ENCODE assay signal across 22 cellular contexts in genomic region chr12:56571131-56571530, GRCh38. TPM values are rescaled to one million over a fixed set of nuclear protein-coding genes. Genes with fewer than 3 reads are reported as not detected.
A peak's percentile ranks its signal among the peaks of the same experiment; 100 is the strongest.
DNase-seq lines count a peak whose midpoint lies in the region; ATAC-seq and TF ChIP-seq lines count a peak whose summit lies in the region.
"Had no signal": no experiment of that assay in that cellular context is flagged by ENCODE, and none has a peak within 500 bp of the region (broad histone marks: within the 10 kb centered on the region; RNA-seq: fewer than 3 reads in every experiment).

No MANE protein-coding gene starts in this region.

- DNase-seq in NCI-H82 (lab: John Stamatoyannopoulos, UW) (peak; percentile 21), NCI-H82 treated with DMSO at 0.1 percent for 48 hours (lab: John Stamatoyannopoulos, UW; ENCODE audit: unreplicated experiment) (no peak), esophagus muscularis mucosa (ENCODE audit: extremely low spot score) (no peak), type B pancreatic cell (ENCODE audit: extremely low spot score, unreplicated experiment) (no peak), Peyer's patch (no peak)
- DNase-seq: 8988T; activated CD8-positive, alpha-beta T cell treated with anti-CD3 and anti-CD28 coated beads, Interleukin-2, amount 10 ng/mL, durations not matched to agents 7 days and 5 days; colonic mucosa; DMS79; erythroblast; hippocampal formation; left cardiac atrium; NCI-H187; NCI-H510A treated with DMSO at 0.1 percent for 48 hours; psoas muscle; T-cell had no signal

- H3K27ac Mint-ChIP-seq in nephron (peak overlapping the region; percentile 98 to 100 (median 98)), type B pancreatic cell (peak overlapping the region; percentile 83)
- no peak overlapping the region for H3K27ac Mint-ChIP-seq in stimulated activated memory B cell treated with anti-CD40 and anti-IgM and Interleukin-4, amounts not matched to agents 10 μg/mL and 1 μg/mL and 100 μg/mL, for 72 hours
- H3K27ac Mint-ChIP-seq: activated CD8-positive, alpha-beta T cell treated with anti-CD3 and anti-CD28 coated beads, Interleukin-2, amount 10 ng/mL, durations not matched to agents 7 days and 5 days; activated T-helper 2 cell treated with anti-CD3 and anti-CD28 coated beads, Interferon-gamma antibody, Interleukin-2, Interleukin-4, amounts not matched to agents 10 μg/mL and 5 μg/mL and 100 μg/mL, durations not matched to agents 14 hours and 24 hours and 36 hours; T-cell had no signal

- peak overlapping the region; percentile 30 to 66 (median 42) for H3K27ac ChIP-seq in esophagus muscularis mucosa (replicated peaks in 1 of 4)
- H3K27ac ChIP-seq in Peyer's patch: peak overlapping the region in 2 of 4 donors; percentile 55 to 68
- H3K27ac ChIP-seq: C4-2B, colonic mucosa, psoas muscle had no signal

- no peak for ATAC-seq in HG02623 (IDR thresholded peaks at IDR 0.05; ENCODE audit: unreplicated experiment)
- no peak for ATAC-seq in stimulated activated memory B cell treated with anti-CD40 and anti-IgM and Interleukin-4, amounts not matched to agents 10 μg/mL and 1 μg/mL and 100 μg/mL, for 72 hours
- ATAC-seq: activated CD8-positive, alpha-beta T cell treated with anti-CD3 and anti-CD28 coated beads, Interleukin-2, amount 10 ng/mL, durations not matched to agents 7 days and 5 days; Panc1; psoas muscle had no signal

- no peak for TF ChIP-seq EP300 in esophagus muscularis mucosa (IDR thresholded peaks at IDR 0.05)

- H3K36me3 ChIP-seq in esophagus muscularis mucosa (peaks cover 22 to 64% (median 54%) of the 10 kb centered on the region in 4 donors), Peyer's patch (peaks cover 0 to 9% (median 0%) of the 10 kb centered on the region in 3 donors)
- H3K36me3 ChIP-seq: colonic mucosa had no signal

- H3K27me3 Mint-ChIP-seq in nephron (ENCODE audit: low read depth) (no peaks in the 10 kb centered on the region), type B pancreatic cell (no peaks in the 10 kb centered on the region)
- H3K27me3 Mint-ChIP-seq in stimulated activated memory B cell treated with anti-CD40 and anti-IgM and Interleukin-4, amounts not matched to agents 10 μg/mL and 1 μg/mL and 100 μg/mL, for 72 hours: no peaks in the 10 kb centered on the region
- H3K27me3 Mint-ChIP-seq: T-cell had no signal

- TF ChIP-seq CTCF in esophagus muscularis mucosa (IDR thresholded peaks at IDR 0.05) (no peak), nephron (IDR thresholded peaks at IDR 0.05; ENCODE audit: unreplicated experiment in 3 of 3) (no peak), type B pancreatic cell (conservative IDR thresholded peaks at IDR 0.05) (no peak), Peyer's patch (IDR thresholded peaks at IDR 0.05) (no peak)

- H3K4me1 Mint-ChIP-seq in nephron (peaks cover 29% of the 10 kb centered on the region), type B pancreatic cell (ENCODE audit: unreplicated experiment) (no peaks in the 10 kb centered on the region)
- H3K4me1 Mint-ChIP-seq in stimulated activated memory B cell treated with anti-CD40 and anti-IgM and Interleukin-4, amounts not matched to agents 10 μg/mL and 1 μg/mL and 100 μg/mL, for 72 hours: no peaks in the 10 kb centered on the region

- H3K27me3 ChIP-seq in esophagus muscularis mucosa (no peaks in the 10 kb centered on the region), Peyer's patch (no peaks in the 10 kb centered on the region)
- H3K27me3 ChIP-seq: colonic mucosa had no signal

- no peaks in the 10 kb centered on the region for H3K9me3 Mint-ChIP-seq in nephron
- no peaks in the 10 kb centered on the region for H3K9me3 Mint-ChIP-seq in type B pancreatic cell
- H3K9me3 Mint-ChIP-seq in stimulated activated memory B cell treated with anti-CD40 and anti-IgM and Interleukin-4, amounts not matched to agents 10 μg/mL and 1 μg/mL and 100 μg/mL, for 72 hours: no peaks in the 10 kb centered on the region
- H3K9me3 Mint-ChIP-seq: activated T-helper 2 cell treated with anti-CD3 and anti-CD28 coated beads, Interferon-gamma antibody, Interleukin-2, Interleukin-4, amounts not matched to agents 10 μg/mL and 5 μg/mL and 100 μg/mL, durations not matched to agents 14 hours and 24 hours and 36 hours; T-cell had no signal

- 39% methylated on average over 4 of the region's 4 CpGs for WGBS in esophagus muscularis mucosa

- H3K4me3 ChIP-seq in esophagus muscularis mucosa: no peak overlapping the region
- no peak overlapping the region for H3K4me3 ChIP-seq in Peyer's patch
- H3K4me3 ChIP-seq: colonic mucosa, psoas muscle had no signal

- peaks cover 36% of the 10 kb centered on the region for H3K36me3 Mint-ChIP-seq in nephron (ENCODE audit: low read depth)
- H3K36me3 Mint-ChIP-seq in type B pancreatic cell: no peaks in the 10 kb centered on the region
- no peaks in the 10 kb centered on the region for H3K36me3 Mint-ChIP-seq in stimulated activated memory B cell treated with anti-CD40 and anti-IgM and Interleukin-4, amounts not matched to agents 10 μg/mL and 1 μg/mL and 100 μg/mL, for 72 hours
- H3K36me3 Mint-ChIP-seq: T-cell had no signal

- no peaks in the 10 kb centered on the region for H3K9me3 ChIP-seq in esophagus muscularis mucosa
- H3K9me3 ChIP-seq in Peyer's patch: no peaks in the 10 kb centered on the region
- H3K9me3 ChIP-seq: colonic mucosa, psoas muscle had no signal

- no peak for TF ChIP-seq POLR2A in esophagus muscularis mucosa (IDR thresholded peaks at IDR 0.05; ENCODE audit: low read depth)
- TF ChIP-seq POLR2A in Peyer's patch (IDR thresholded peaks at IDR 0.05): no peak

- intact Hi-C loops in esophagus muscularis mucosa (cut with DNase I): no loop called here

- H3K4me3 Mint-ChIP-seq in nephron (peak overlapping the region in 2 of 3 experiments; percentile 62 to 63), type B pancreatic cell (no peak overlapping the region)
- H3K4me3 Mint-ChIP-seq in stimulated activated memory B cell treated with anti-CD40 and anti-IgM and Interleukin-4, amounts not matched to agents 10 μg/mL and 1 μg/mL and 100 μg/mL, for 72 hours: no peak overlapping the region
- H3K4me3 Mint-ChIP-seq: activated CD8-positive, alpha-beta T cell treated with anti-CD3 and anti-CD28 coated beads, Interleukin-2, amount 10 ng/mL, durations not matched to agents 7 days and 5 days had no signal

- H3K4me1 ChIP-seq in esophagus muscularis mucosa (peaks cover 39 to 48% (median 44%) of the 10 kb centered on the region in 4 donors), Peyer's patch (peaks cover 0 to 10% (median 6%) of the 10 kb centered on the region in 4 donors)
- H3K4me1 ChIP-seq: colonic mucosa had no signal

RNA-seq across cellular contexts. Expression of gene RBMS2, which starts 49.5 kb away (rescaled TPM):
- total RNA-seq in esophagus muscularis mucosa (10 to 100 TPM; 31.6 to 49.4 (median 40.4) TPM), type B pancreatic cell (ENCODE audit: low replicate concordance) (42.7 and 45.9 TPM in 2 replicates), Peyer's patch (10 to 100 TPM; 10.7 to 22.3 (median 12.5) TPM)

RNA-seq across cellular contexts. Expression of gene BAZ2A, which starts 59.0 kb away (rescaled TPM):
- total RNA-seq in esophagus muscularis mucosa (10 to 100 TPM; 45.4 to 65.6 (median 61.5) TPM), type B pancreatic cell (ENCODE audit: low replicate concordance) (108 and 112 TPM in 2 replicates), Peyer's patch (100 to 1,000 TPM in 3 of 4 donors, 10 to 100 TPM in 1; 98.2 to 259 (median 141) TPM)

Comparison
In these comparisons a context has a peak if more than half of its experiments do, and no peak if none do; other contexts are left out.
1. H3K4me3 Mint-ChIP-seq: peak in nephron (2 of 3); none in type B pancreatic cell (single experiment) and stimulated activated memory B cell treated with anti-CD40 and anti-IgM and Interleukin-4, amounts not matched to agents 10 μg/mL and 1 μg/mL and 100 μg/mL, for 72 hours (single experiment).